Comparison of ENCODE assay signal across 1 cellular context in the genomic region with DNA sequence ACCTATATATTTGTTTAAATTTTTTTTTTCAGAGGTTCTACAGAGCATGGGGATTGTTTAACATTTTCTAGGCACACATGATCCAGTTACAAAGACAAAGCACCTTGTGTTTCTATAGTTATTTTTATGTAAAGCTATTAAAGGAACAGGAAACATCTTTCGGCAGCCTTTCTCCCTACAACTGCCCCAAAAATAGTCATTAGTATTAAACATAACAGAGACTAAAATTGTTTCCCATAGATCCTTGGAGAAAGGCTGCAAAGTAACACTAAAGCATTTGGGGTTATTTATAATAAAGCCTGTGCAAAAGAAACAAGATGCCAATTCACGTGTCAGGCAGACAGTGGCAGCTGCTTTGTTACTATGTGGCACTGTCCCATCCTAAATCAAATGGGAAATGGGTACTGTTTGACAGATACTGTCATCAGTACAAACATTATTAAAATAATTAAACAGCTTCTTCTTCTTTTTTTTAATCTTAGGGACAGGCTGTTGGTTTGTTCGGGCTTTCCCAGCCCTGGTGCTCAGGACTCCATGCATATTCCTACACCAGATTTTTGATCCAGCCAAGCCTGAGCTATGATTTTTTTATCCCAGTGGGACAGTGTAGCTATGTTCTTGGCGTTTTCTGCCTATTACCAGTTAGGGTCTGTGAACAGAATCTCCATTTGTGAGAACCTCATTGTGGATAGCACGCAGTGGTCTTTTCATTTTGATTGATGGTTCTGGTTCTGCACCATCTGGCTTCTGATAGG.
TF ChIP-seq lines count a peak whose summit lies in the region.

No MANE protein-coding gene starts in this region.

TF ChIP-seq in HEK293, 187 proteins besides CTCF, POLR2A, EP300 and RAD21 (continued from another document):
- TF ChIP-seq ZSCAN18 (tag by site-specific recombination; IDR thresholded peaks at IDR 0.05) = no peak
- TF ChIP-seq ZNF777 (tag by site-specific recombination; IDR thresholded peaks at IDR 0.05; ENCODE audit: borderline replicate concordance) = no peak
- no peak for TF ChIP-seq ZNF423 (tag by site-specific recombination; IDR thresholded peaks at IDR 0.05)
TF ChIP-seq in HEK293: peak in this region for 2.
